Comparison of ENCODE assay signal across 28 cellular contexts in genomic region chr16:79848739-79849518, GRCh38.
A peak's percentile ranks its signal among the peaks of the same experiment; 100 is the strongest.
DNase-seq lines count a peak whose midpoint lies in the region; ATAC-seq and TF ChIP-seq lines count a peak whose summit lies in the region.
"Had no signal": no experiment of that assay in that cellular context is flagged by ENCODE, and none has a peak within 500 bp of the region (broad histone marks: within the 10 kb centered on the region; RNA-seq: fewer than 3 reads in every experiment).

No MANE protein-coding gene starts in this region.

- no peak overlapping the region for H3K27ac Mint-ChIP-seq in activated CD4-positive, alpha-beta T cell treated with anti-CD3 and anti-CD28 coated beads, Interleukin-2, amount 10 ng/mL, durations not matched to agents 7 days and 5 days
- H3K27ac Mint-ChIP-seq: activated naive CD4-positive, alpha-beta T cell treated with anti-CD3 and anti-CD28 coated beads, Interleukin-2, amount 50 U/mL, for 24 hours; activated T-helper 17 cell treated with anti-CD3 and anti-CD28 coated beads, Interleukin-2, amount 50 U/mL, for 72 hours; IgD-negative memory B cell; neural progenitor cell had no signal

- DNase-seq in NCI-H748 (lab: John Stamatoyannopoulos, UW; ENCODE audit: unreplicated experiment) (peak; percentile 28), NCI-H748 treated with DMSO at 0.1 percent for 48 hours (lab: John Stamatoyannopoulos, UW) (no peak), omental fat pad (ENCODE audit: low spot score) (no peak), thyroid gland (peak; percentile 8 to 30)
- no peak for DNase-seq in activated naive CD4-positive, alpha-beta T cell treated with anti-CD3 and anti-CD28 coated beads, Interleukin-2, amount 50 U/mL, for 16 hours
- no peak for DNase-seq in activated CD4-positive, alpha-beta T cell treated with anti-CD3 and anti-CD28 coated beads, Interleukin-2, amount 10 ng/mL, durations not matched to agents 7 days and 5 days
- DNase-seq in activated naive CD4-positive, alpha-beta T cell treated with Interleukin-2 at 50 U/mL for 16 hours = no peak
- DNase-seq: 8988T; activated CD4-positive, alpha-beta T cell treated with anti-CD3 and anti-CD28 coated beads for 4 hours; amygdala; DMS79; dorsolateral prefrontal cortex; GDM1; NCI-H1694 treated with DMSO at 0.1 percent for 48 hours; NCI-H2227 treated with DMSO at 0.1 percent for 48 hours; NCI-H526 treated with DMSO at 0.1 percent for 48 hours; PC-9; SHP77 treated with DMSO at 0.1 percent for 48 hours; stimulated activated CD4-positive, alpha-beta T cell treated with anti-CD3 and anti-CD28 coated beads, Interleukin-15, amount 100 ng/mL, for 24 hours; stimulated activated CD4-positive, alpha-beta T cell treated with anti-CD3 and anti-CD28 coated beads, Interleukin-4, amount 100 ng/mL, for 4 hours; T1000 had no signal

- TF ChIP-seq CTCF in omental fat pad (IDR thresholded peaks at IDR 0.05) (no peak), thyroid gland (IDR thresholded peaks at IDR 0.05) (no peak)

- intact Hi-C loops in thyroid gland (cut with DNase I) = no loop called here

- WGBS in esophagus, 2 donors = 53 to 70% methylated on average over 16 of the region's 16 CpGs
- WGBS in thyroid gland, 2 donors = 72 to 82% methylated on average over 11 to 14 of the region's 16 CpGs

- H3K4me1 ChIP-seq in esophagus (ENCODE audit: control insufficient read depth in 2 of 2, insufficient read depth in 2 of 2, low read length in 1 of 2) = peaks cover 0 to 29% of the 10 kb centered on the region in 2 donors
- no peaks in the 10 kb centered on the region for H3K4me1 ChIP-seq in thyroid gland
- H3K4me1 ChIP-seq: neural progenitor cell had no signal

- H3K36me3 ChIP-seq in esophagus (ENCODE audit: control insufficient read depth in 2 of 2, insufficient read depth in 2 of 2, low read length in 1 of 2) = no peaks in the 10 kb centered on the region
- no peaks in the 10 kb centered on the region for H3K36me3 ChIP-seq in thyroid gland
- H3K36me3 ChIP-seq: neural progenitor cell had no signal

- peaks cover 2% of the 10 kb centered on the region for H3K27me3 Mint-ChIP-seq in activated CD4-positive, alpha-beta T cell treated with anti-CD3 and anti-CD28 coated beads, Interleukin-2, amount 10 ng/mL, durations not matched to agents 7 days and 5 days
- H3K27me3 Mint-ChIP-seq: IgD-negative memory B cell had no signal

- peak; percentile 73 for ATAC-seq in omental fat pad (ENCODE audit: low FRiP score)
- ATAC-seq: activated T-helper 17 cell treated with anti-CD3 and anti-CD28 coated beads, Interleukin-2, amount 50 U/mL, for 72 hours; left lobe of liver had no signal

- H3K27ac ChIP-seq in esophagus (ENCODE audit: low read depth in 2 of 2, low read length in 1 of 2) (peak overlapping the region; percentile 80 to 91), thyroid gland (no peak overlapping the region)
- H3K27ac ChIP-seq: dorsolateral prefrontal cortex, neural progenitor cell, PC-9, VCaP had no signal

- POLR2A ChIA-PET in activated CD4-positive, alpha-beta T cell treated with anti-CD3 and anti-CD28 coated beads, Interleukin-2, amount 10 ng/mL, durations not matched to agents 7 days and 5 days (lab: Charles Lee) = no interaction called here

- no peaks in the 10 kb centered on the region for H3K36me3 Mint-ChIP-seq in activated CD4-positive, alpha-beta T cell treated with anti-CD3 and anti-CD28 coated beads, Interleukin-2, amount 10 ng/mL, durations not matched to agents 7 days and 5 days (ENCODE audit: low read depth)
- H3K36me3 Mint-ChIP-seq: activated naive CD4-positive, alpha-beta T cell treated with anti-CD3 and anti-CD28 coated beads, Interleukin-2, amount 50 U/mL, for 24 hours; neural progenitor cell had no signal

- peaks cover 33% of the 10 kb centered on the region for H3K4me1 Mint-ChIP-seq in activated CD4-positive, alpha-beta T cell treated with anti-CD3 and anti-CD28 coated beads, Interleukin-2, amount 10 ng/mL, durations not matched to agents 7 days and 5 days
- H3K4me1 Mint-ChIP-seq: activated naive CD4-positive, alpha-beta T cell treated with anti-CD3 and anti-CD28 coated beads, Interleukin-2, amount 50 U/mL, for 24 hours had no signal

- H3K4me3 ChIP-seq in esophagus (ENCODE audit: low read depth in 1 of 2, low read length in 2 of 2) (no peak overlapping the region), thyroid gland (replicated peaks in 1 of 3) (no peak overlapping the region)
- H3K4me3 ChIP-seq: dorsolateral prefrontal cortex, neural progenitor cell, PC-9 had no signal

- CTCF ChIA-PET in activated CD4-positive, alpha-beta T cell treated with anti-CD3 and anti-CD28 coated beads, Interleukin-2, amount 10 ng/mL, durations not matched to agents 7 days and 5 days (lab: Charles Lee) = interaction anchor here (0.8 kb wide), 1 partner anchor 15 kb away, joined by 3 read pairs; no protein-coding TSS in a partner anchor

- H3K9me3 ChIP-seq in esophagus (ENCODE audit: control insufficient read depth in 2 of 2, insufficient read depth in 1 of 2, low read depth in 1 of 2, low read length in 1 of 2) (no peaks in the 10 kb centered on the region), thyroid gland (no peaks in the 10 kb centered on the region)

- TF ChIP-seq POLR2A in thyroid gland (IDR thresholded peaks at IDR 0.05) = no peak

- H3K9me3 Mint-ChIP-seq in activated CD4-positive, alpha-beta T cell treated with anti-CD3 and anti-CD28 coated beads, Interleukin-2, amount 10 ng/mL, durations not matched to agents 7 days and 5 days = no peaks in the 10 kb centered on the region
- H3K9me3 Mint-ChIP-seq: activated T-helper 17 cell treated with anti-CD3 and anti-CD28 coated beads, Interleukin-2, amount 50 U/mL, for 72 hours had no signal

- H3K27me3 ChIP-seq in esophagus (ENCODE audit: control insufficient read depth in 1 of 2, insufficient read depth in 2 of 2, low read length in 2 of 2) (no peaks in the 10 kb centered on the region), thyroid gland (no peaks in the 10 kb centered on the region)
- H3K27me3 ChIP-seq: neural progenitor cell had no signal

- no peak overlapping the region for H3K4me3 Mint-ChIP-seq in activated CD4-positive, alpha-beta T cell treated with anti-CD3 and anti-CD28 coated beads, Interleukin-2, amount 10 ng/mL, durations not matched to agents 7 days and 5 days
- H3K4me3 Mint-ChIP-seq: activated naive CD4-positive, alpha-beta T cell treated with anti-CD3 and anti-CD28 coated beads, Interleukin-2, amount 50 U/mL, for 24 hours; activated T-helper 17 cell treated with anti-CD3 and anti-CD28 coated beads, Interleukin-2, amount 50 U/mL, for 72 hours; IgD-negative memory B cell; neural progenitor cell had no signal

Comparison
In these comparisons a context has a peak if more than half of its experiments do, and no peak if none do; other contexts are left out.
1. DNase-seq: peak in NCI-H748 (single experiment) and thyroid gland (2 of 2); none in NCI-H748 treated with DMSO at 0.1 percent for 48 hours (single experiment), omental fat pad (single experiment), activated naive CD4-positive, alpha-beta T cell treated with anti-CD3 and anti-CD28 coated beads, Interleukin-2, amount 50 U/mL, for 16 hours (single experiment), activated CD4-positive, alpha-beta T cell treated with anti-CD3 and anti-CD28 coated beads, Interleukin-2, amount 10 ng/mL, durations not matched to agents 7 days and 5 days (single experiment) and activated naive CD4-positive, alpha-beta T cell treated with Interleukin-2 at 50 U/mL for 16 hours (single experiment).
2. H3K27ac ChIP-seq: peak in esophagus (2 of 2); none in thyroid gland (0 of 3).